In genomic region chr10:72370201-72370722, GRCh38 we compare ENCODE assay signal across 1 cellular context.
A peak's percentile ranks its signal among the peaks of the same experiment; 100 is the strongest.
TF ChIP-seq lines count a peak whose summit lies in the region.

No MANE protein-coding gene starts in this region.

TF ChIP-seq in GM12878, 131 proteins besides CTCF, POLR2A, EP300 and RAD21 (continued from another document):
- TF ChIP-seq, protein P1, sequence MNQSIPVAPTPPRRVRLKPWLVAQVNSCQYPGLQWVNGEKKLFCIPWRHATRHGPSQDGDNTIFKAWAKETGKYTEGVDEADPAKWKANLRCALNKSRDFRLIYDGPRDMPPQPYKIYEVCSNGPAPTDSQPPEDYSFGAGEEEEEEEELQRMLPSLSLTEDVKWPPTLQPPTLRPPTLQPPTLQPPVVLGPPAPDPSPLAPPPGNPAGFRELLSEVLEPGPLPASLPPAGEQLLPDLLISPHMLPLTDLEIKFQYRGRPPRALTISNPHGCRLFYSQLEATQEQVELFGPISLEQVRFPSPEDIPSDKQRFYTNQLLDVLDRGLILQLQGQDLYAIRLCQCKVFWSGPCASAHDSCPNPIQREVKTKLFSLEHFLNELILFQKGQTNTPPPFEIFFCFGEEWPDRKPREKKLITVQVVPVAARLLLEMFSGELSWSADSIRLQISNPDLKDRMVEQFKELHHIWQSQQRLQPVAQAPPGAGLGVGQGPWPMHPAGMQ (IDR thresholded peaks at IDR 0.05; ENCODE audit: borderline replicate concordance) = no peak
- TF ChIP-seq, protein P2, sequence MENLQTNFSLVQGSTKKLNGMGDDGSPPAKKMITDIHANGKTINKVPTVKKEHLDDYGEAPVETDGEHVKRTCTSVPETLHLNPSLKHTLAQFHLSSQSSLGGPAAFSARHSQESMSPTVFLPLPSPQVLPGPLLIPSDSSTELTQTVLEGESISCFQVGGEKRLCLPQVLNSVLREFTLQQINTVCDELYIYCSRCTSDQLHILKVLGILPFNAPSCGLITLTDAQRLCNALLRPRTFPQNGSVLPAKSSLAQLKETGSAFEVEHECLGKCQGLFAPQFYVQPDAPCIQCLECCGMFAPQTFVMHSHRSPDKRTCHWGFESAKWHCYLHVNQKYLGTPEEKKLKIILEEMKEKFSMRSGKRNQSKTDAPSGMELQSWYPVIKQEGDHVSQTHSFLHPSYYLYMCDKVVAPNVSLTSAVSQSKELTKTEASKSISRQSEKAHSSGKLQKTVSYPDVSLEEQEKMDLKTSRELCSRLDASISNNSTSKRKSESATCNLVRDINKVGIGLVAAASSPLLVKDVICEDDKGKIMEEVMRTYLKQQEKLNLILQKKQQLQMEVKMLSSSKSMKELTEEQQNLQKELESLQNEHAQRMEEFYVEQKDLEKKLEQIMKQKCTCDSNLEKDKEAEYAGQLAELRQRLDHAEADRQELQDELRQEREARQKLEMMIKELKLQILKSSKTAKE (IDR thresholded peaks at IDR 0.05; ENCODE audit: low read depth, poor library complexity, severe bottlenecking) = no peak
- TF ChIP-seq PML (IDR thresholded peaks at IDR 0.05; ENCODE audit: low read length) (no peak), ZNF274 (IDR thresholded peaks at IDR 0.05; ENCODE audit: insufficient read depth, insufficient read length) (no peak), CBX3 (IDR thresholded peaks at IDR 0.05; ENCODE audit: borderline replicate concordance, low read depth) (no peak), NBN (IDR thresholded peaks at IDR 0.05) (no peak), MTA2 (IDR thresholded peaks at IDR 0.05; ENCODE audit: low read depth) (peak; percentile 60)
- TF ChIP-seq, protein P3, sequence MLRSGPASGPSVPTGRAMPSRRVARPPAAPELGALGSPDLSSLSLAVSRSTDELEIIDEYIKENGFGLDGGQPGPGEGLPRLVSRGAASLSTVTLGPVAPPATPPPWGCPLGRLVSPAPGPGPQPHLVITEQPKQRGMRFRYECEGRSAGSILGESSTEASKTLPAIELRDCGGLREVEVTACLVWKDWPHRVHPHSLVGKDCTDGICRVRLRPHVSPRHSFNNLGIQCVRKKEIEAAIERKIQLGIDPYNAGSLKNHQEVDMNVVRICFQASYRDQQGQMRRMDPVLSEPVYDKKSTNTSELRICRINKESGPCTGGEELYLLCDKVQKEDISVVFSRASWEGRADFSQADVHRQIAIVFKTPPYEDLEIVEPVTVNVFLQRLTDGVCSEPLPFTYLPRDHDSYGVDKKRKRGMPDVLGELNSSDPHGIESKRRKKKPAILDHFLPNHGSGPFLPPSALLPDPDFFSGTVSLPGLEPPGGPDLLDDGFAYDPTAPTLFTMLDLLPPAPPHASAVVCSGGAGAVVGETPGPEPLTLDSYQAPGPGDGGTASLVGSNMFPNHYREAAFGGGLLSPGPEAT (IDR thresholded peaks at IDR 0.05; ENCODE audit: low read depth) = 0 out of 2 replicates have a peak, but pooled peaks have one; percentile 23
